Comparison of ENCODE assay signal across 9 cellular contexts in genomic region chr12:2944401-2945047, GRCh38. TPM values are rescaled to one million over a fixed set of nuclear protein-coding genes. Genes with fewer than 3 reads are reported as not detected.
DNase-seq lines count a peak whose midpoint lies in the region; ATAC-seq and TF ChIP-seq lines count a peak whose summit lies in the region.
"Had no signal": no experiment of that assay in that cellular context is flagged by ENCODE, and none has a peak within 500 bp of the region (broad histone marks: within the 10 kb centered on the region; RNA-seq: fewer than 3 reads in every experiment).

No MANE protein-coding gene starts in this region.

- H3K27me3 Mint-ChIP-seq in memory B cell = peaks cover 4% of the 10 kb centered on the region

- H3K27ac ChIP-seq in colonic mucosa = no peak overlapping the region

- no peaks in the 10 kb centered on the region for H3K4me1 ChIP-seq in colonic mucosa

- H3K4me3 Mint-ChIP-seq in memory B cell = peak overlapping the region; percentile 62
- H3K4me3 Mint-ChIP-seq: stimulated activated naive CD8-positive, alpha-beta T cell treated with anti-CD3 and anti-CD28 coated beads, Interleukin-15, Interleukin-2, amounts not matched to agents 100 ng/mL and 50 ng/mL, for 24 hours had no signal

- TF ChIP-seq CTCF in colonic mucosa (IDR thresholded peaks at IDR 0.05) = peak; percentile 79

- H3K4me1 Mint-ChIP-seq in memory B cell = peaks cover 5% of the 10 kb centered on the region

- H3K9me3 Mint-ChIP-seq in memory B cell = no peaks in the 10 kb centered on the region
- H3K9me3 Mint-ChIP-seq: stimulated activated naive CD8-positive, alpha-beta T cell treated with anti-CD3 and anti-CD28 coated beads, Interleukin-15, Interleukin-2, amounts not matched to agents 100 ng/mL and 50 ng/mL, for 24 hours had no signal

- no peak overlapping the region for H3K27ac Mint-ChIP-seq in memory B cell
- H3K27ac Mint-ChIP-seq: stimulated activated naive CD8-positive, alpha-beta T cell treated with anti-CD3 and anti-CD28 coated beads, Interleukin-15, Interleukin-2, amounts not matched to agents 100 ng/mL and 50 ng/mL, for 24 hours had no signal

- no peaks in the 10 kb centered on the region for H3K27me3 ChIP-seq in colonic mucosa

- H3K36me3 Mint-ChIP-seq in memory B cell = peaks cover 2% of the 10 kb centered on the region

- peak overlapping the region; percentile 30 for H3K4me3 ChIP-seq in colonic mucosa

- intact Hi-C loops in colonic mucosa (cut with DNase I) = loop anchor here (10.0 kb wide), 1 partner anchor 60 kb away; no protein-coding TSS in a partner anchor

- no peaks in the 10 kb centered on the region for H3K9me3 ChIP-seq in colonic mucosa

- no peaks in the 10 kb centered on the region for H3K36me3 ChIP-seq in colonic mucosa

- peak; percentile 40 for DNase-seq in EH (ENCODE audit: low read depth)
- DNase-seq in NCI-H128 (lab: John Stamatoyannopoulos, UW; ENCODE audit: unreplicated experiment) = peak; percentile 47
- DNase-seq in activated CD4-positive, alpha-beta T cell treated with anti-CD3 and anti-CD28 coated beads for 48 hours = peak; percentile 77
- peak; percentile 60 for DNase-seq in colonic mucosa
- DNase-seq in memory B cell (ENCODE audit: low spot score in 2 of 2) = peak; percentile 37 to 41
- peak; percentile 15 for DNase-seq in stimulated activated CD8-positive, alpha-beta memory T cell treated with anti-CD3 and anti-CD28 coated beads, Interleukin-7, amount 100 ng/mL, for 4 hours (ENCODE audit: low read depth in 2 of 2)

- ATAC-seq in memory B cell (ENCODE audit: low read depth) (peak; percentile 84), GM18502 (IDR thresholded peaks at IDR 0.05; ENCODE audit: poor library complexity, unreplicated experiment) (no peak), HG03097 (IDR thresholded peaks at IDR 0.05; ENCODE audit: low FRiP score, unreplicated experiment) (no peak)

- no peak overlapping the region for H3K9ac ChIP-seq in colonic mucosa (ENCODE audit: low read depth in 2 of 2, low read length in 2 of 2)

RNA-seq across cellular contexts. Expression of gene TEAD4, which starts 14.7 kb away (rescaled TPM):
- total RNA-seq in colonic mucosa = 10 to 100 TPM; 10.7 to 15.8 TPM

RNA-seq across cellular contexts. Expression of gene TULP3, which starts 53.8 kb away (rescaled TPM):
- 10 to 100 TPM; 10.1 to 12.6 TPM for total RNA-seq in colonic mucosa

Comparison
In these comparisons a context has a peak if more than half of its experiments do, and no peak if none do; other contexts are left out.
1. DNase-seq: peak in every context shown above with its lines; median percentile 77 in activated CD4-positive, alpha-beta T cell treated with anti-CD3 and anti-CD28 coated beads for 48 hours; 60 in colonic mucosa; 47 in NCI-H128; 40 in EH; 39 in memory B cell; 15 in stimulated activated CD8-positive, alpha-beta memory T cell treated with anti-CD3 and anti-CD28 coated beads, Interleukin-7, amount 100 ng/mL, for 4 hours.